Comparison of ENCODE assay signal across 19 cellular contexts in genomic region chr1:11143907-11144306, GRCh38. TPM values are rescaled to one million over a fixed set of nuclear protein-coding genes. Genes with fewer than 3 reads are reported as not detected.
DNase-seq lines count a peak whose midpoint lies in the region; ATAC-seq and TF ChIP-seq lines count a peak whose summit lies in the region.
"Had no signal": no experiment of that assay in that cellular context is flagged by ENCODE, and none has a peak within 500 bp of the region (broad histone marks: within the 10 kb centered on the region; RNA-seq: fewer than 3 reads in every experiment).

No MANE protein-coding gene starts in this region.

- H2AFZ ChIP-seq in neural progenitor cell (replicated peaks): no peak overlapping the region

- 43% methylated on average over 2 of the region's 2 CpGs for WGBS in right cardiac atrium

- in situ Hi-C loops in G401 (cut with HindIII; ENCODE audit: low sequenced_read_pairs): no loop called here

- intact Hi-C loops in right cardiac atrium (cut with DNase I): no loop called here

- H3K36me3 Mint-ChIP-seq in brain (peaks cover 68% of the 10 kb centered on the region), neural progenitor cell (peaks cover 29% of the 10 kb centered on the region)

- no peaks in the 10 kb centered on the region for H3K36me3 ChIP-seq in neural progenitor cell

- no peak overlapping the region for H3K4me2 ChIP-seq in neural progenitor cell
- H3K4me2 ChIP-seq: BLaER1 had no signal

- no peaks in the 10 kb centered on the region for H3K9me3 ChIP-seq in right cardiac atrium (ENCODE audit: control insufficient read depth, low read length)
- H3K9me3 ChIP-seq in neural progenitor cell (ENCODE audit: low read depth): no peaks in the 10 kb centered on the region
- H3K9me3 ChIP-seq: BLaER1, body of pancreas, SJCRH30, upper lobe of right lung had no signal

- ATAC-seq in right cardiac atrium (peak; percentile 41 to 59), foreskin keratinocyte (no peak)
- ATAC-seq: body of pancreas, upper lobe of right lung had no signal

- H3K4me1 Mint-ChIP-seq in brain (peaks cover 7% of the 10 kb centered on the region), neural progenitor cell (no peaks in the 10 kb centered on the region)

- DNase-seq in NCI-H510A treated with DMSO at 0.1 percent for 48 hours (lab: John Stamatoyannopoulos, UW) (peak; percentile 28), NCI-H510A (lab: John Stamatoyannopoulos, UW) (no peak), G401 (ENCODE audit: low spot score) (peak; percentile 78), right cardiac atrium (no peak), NCI-H1436 treated with DMSO at 0.1 percent for 48 hours (lab: John Stamatoyannopoulos, UW) (no peak), neural progenitor cell (ENCODE audit: low spot score) (no peak), foreskin keratinocyte (no peak)
- DNase-seq: 8988T; activated CD4-positive, alpha-beta T cell treated with anti-CD3 and anti-CD28 coated beads, Interleukin-2, amount 50 U/mL, for 1 hour; body of pancreas; GOT3; Kasumi-1; NCI-H1436; NCI-H226; SJCRH30; T-helper 9 cell; upper lobe of right lung had no signal

- no peaks in the 10 kb centered on the region for H3K79me2 ChIP-seq in neural progenitor cell (ENCODE audit: low read depth)

- no peaks in the 10 kb centered on the region for H3K27me3 Mint-ChIP-seq in brain
- peaks cover 2% of the 10 kb centered on the region for H3K27me3 Mint-ChIP-seq in neural progenitor cell (ENCODE audit: insufficient read depth, low read depth)

- H3K4me3 ChIP-seq in right cardiac atrium (ENCODE audit: low read length): no peak overlapping the region
- no peak overlapping the region for H3K4me3 ChIP-seq in neural progenitor cell
- H3K4me3 ChIP-seq: BLaER1, body of pancreas, SJCRH30, upper lobe of right lung had no signal

- peaks cover 3% of the 10 kb centered on the region for H3K4me1 ChIP-seq in right cardiac atrium (ENCODE audit: control insufficient read depth, insufficient read depth, low read length)
- no peaks in the 10 kb centered on the region for H3K4me1 ChIP-seq in neural progenitor cell
- peaks cover 30% of the 10 kb centered on the region for H3K4me1 ChIP-seq in foreskin keratinocyte
- H3K4me1 ChIP-seq: BLaER1, body of pancreas, SJCRH30 had no signal

- no peaks in the 10 kb centered on the region for H4K20me1 ChIP-seq in neural progenitor cell (ENCODE audit: low read depth)
- H4K20me1 ChIP-seq: BLaER1 had no signal

- TF ChIP-seq CTCF in brain (conservative IDR thresholded peaks at IDR 0.05): no peak
- TF ChIP-seq CTCF in neural progenitor cell (IDR thresholded peaks at IDR 0.05): no peak
- TF ChIP-seq CTCF in foreskin keratinocyte (conservative IDR thresholded peaks at IDR 0.05): no peak

- H3K4me3 Mint-ChIP-seq in brain (no peak overlapping the region), neural progenitor cell (no peak overlapping the region)

- H3F3A ChIP-seq in neural progenitor cell (ENCODE audit: low read depth): no peaks in the 10 kb centered on the region

- no peak overlapping the region for H3K9ac ChIP-seq in neural progenitor cell
- H3K9ac ChIP-seq: BLaER1 had no signal

- H3K9me3 Mint-ChIP-seq in brain (no peaks in the 10 kb centered on the region), neural progenitor cell (no peaks in the 10 kb centered on the region)

- no peaks in the 10 kb centered on the region for H3K27me3 ChIP-seq in right cardiac atrium (ENCODE audit: control insufficient read depth, insufficient read depth)
- H3K27me3 ChIP-seq in neural progenitor cell: no peaks in the 10 kb centered on the region
- H3K27me3 ChIP-seq in foreskin keratinocyte: no peaks in the 10 kb centered on the region
- H3K27me3 ChIP-seq: BLaER1, body of pancreas, SJCRH30, upper lobe of right lung had no signal

- H3K27ac Mint-ChIP-seq in brain (peak overlapping the region in 3 of 5 experiments; percentile 2 to 92 (median 52)), neural progenitor cell (no peak overlapping the region)

- peak overlapping the region; percentile 68 for H3K27ac ChIP-seq in right cardiac atrium (ENCODE audit: low read length)
- H3K27ac ChIP-seq in neural progenitor cell: no peak overlapping the region
- H3K27ac ChIP-seq in foreskin keratinocyte: no peak overlapping the region
- H3K27ac ChIP-seq: BLaER1, body of pancreas, SJCRH30, upper lobe of right lung had no signal

RNA-seq across cellular contexts. Expression of gene EXOSC10, which starts 44.2 kb away (rescaled TPM):
- 42.5 and 61.7 TPM in 2 replicates for total RNA-seq in G401 (2014; rRNA removed; shearing (Covaris generic))
- 43.7 TPM for polyA plus RNA-seq in brain (ENCODE audit: insufficient read depth, low read depth, low replicate concordance)
- 10 to 100 TPM; 21.8 to 25.7 (median 22.3) TPM for total RNA-seq in right cardiac atrium
- polyA plus RNA-seq in right cardiac atrium: 20.1 TPM
- total RNA-seq in neural progenitor cell (ENCODE audit: low replicate concordance): 91.7 and 102 TPM in 2 replicates
- 76.9 and 82.5 TPM in 2 replicates for total RNA-seq in foreskin keratinocyte
- polyA plus RNA-seq in foreskin keratinocyte: 47.9 and 58.2 TPM in 2 replicates

RNA-seq across cellular contexts. Expression of gene ANGPTL7, which starts 45.2 kb away (rescaled TPM):
- not detected in 2 replicates for total RNA-seq in G401 (2014; rRNA removed; shearing (Covaris generic))
- not detected for polyA plus RNA-seq in brain (ENCODE audit: insufficient read depth, low read depth, low replicate concordance)
- total RNA-seq in right cardiac atrium: 1 to 10 TPM; 1.4 to 4.5 (median 2.8) TPM
- 3.7 TPM for polyA plus RNA-seq in right cardiac atrium
- not detected in 2 replicates for total RNA-seq in neural progenitor cell (ENCODE audit: low replicate concordance)
- total RNA-seq in foreskin keratinocyte: not detected in 2 replicates
- not detected in 2 replicates for polyA plus RNA-seq in foreskin keratinocyte
- total RNA-seq: SJCRH30 had no signal

Comparison
In these comparisons a context has a peak if more than half of its experiments do, and no peak if none do; other contexts are left out.
1. DNase-seq: peak in NCI-H510A treated with DMSO at 0.1 percent for 48 hours (single experiment) and G401 (single experiment); none in NCI-H510A (single experiment), right cardiac atrium (0 of 3), NCI-H1436 treated with DMSO at 0.1 percent for 48 hours (single experiment), neural progenitor cell (single experiment) and foreskin keratinocyte (0 of 2).